1 cellular context compared by ENCODE assay signal in the genomic region with DNA sequence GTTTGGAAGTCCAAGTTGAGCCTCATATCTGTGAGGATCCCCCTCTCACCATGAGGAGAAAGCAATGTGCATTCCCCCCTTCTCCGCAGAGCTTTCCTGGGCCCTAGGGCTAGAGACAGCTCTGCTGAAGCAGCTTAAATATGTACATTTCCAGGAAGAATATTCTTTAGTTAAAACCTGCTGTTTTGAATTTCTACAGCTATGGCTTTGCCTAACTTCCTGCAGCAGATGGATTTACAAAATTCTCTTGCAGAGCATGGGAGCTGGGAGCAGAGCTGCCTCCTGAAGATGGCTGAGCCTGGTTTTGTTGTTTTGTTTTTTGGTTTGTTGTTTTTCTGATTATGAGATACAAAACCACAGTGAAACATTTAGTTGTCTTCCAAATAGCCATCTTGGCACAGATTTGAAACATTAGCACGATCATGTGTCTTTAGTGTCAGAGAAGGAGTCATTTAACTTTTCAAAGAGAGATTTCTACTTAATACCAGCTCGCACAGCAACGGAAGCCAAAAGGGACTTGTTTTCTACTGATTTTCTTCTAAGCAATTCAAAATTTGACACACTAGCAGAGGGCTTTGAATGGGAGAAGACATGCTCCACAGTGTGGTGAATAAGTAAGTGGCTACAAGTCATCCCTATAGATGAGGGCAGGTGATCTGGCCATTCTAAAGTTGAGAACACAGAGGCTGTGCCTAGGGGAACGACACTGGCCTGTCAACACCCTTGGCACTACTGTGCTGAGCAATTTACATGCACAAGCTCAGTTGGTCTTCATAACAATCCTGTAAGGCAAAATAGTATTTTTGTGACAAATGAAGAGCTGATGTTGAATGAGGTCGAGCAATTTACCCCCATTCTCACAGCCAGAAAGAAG.
TF ChIP-seq lines count a peak whose summit lies in the region.

No MANE protein-coding gene starts in this region.

TF ChIP-seq in HepG2, 621 proteins besides CTCF, POLR2A, EP300 and RAD21 (continued from another document and continues in another):
- TF ChIP-seq, protein P1, sequence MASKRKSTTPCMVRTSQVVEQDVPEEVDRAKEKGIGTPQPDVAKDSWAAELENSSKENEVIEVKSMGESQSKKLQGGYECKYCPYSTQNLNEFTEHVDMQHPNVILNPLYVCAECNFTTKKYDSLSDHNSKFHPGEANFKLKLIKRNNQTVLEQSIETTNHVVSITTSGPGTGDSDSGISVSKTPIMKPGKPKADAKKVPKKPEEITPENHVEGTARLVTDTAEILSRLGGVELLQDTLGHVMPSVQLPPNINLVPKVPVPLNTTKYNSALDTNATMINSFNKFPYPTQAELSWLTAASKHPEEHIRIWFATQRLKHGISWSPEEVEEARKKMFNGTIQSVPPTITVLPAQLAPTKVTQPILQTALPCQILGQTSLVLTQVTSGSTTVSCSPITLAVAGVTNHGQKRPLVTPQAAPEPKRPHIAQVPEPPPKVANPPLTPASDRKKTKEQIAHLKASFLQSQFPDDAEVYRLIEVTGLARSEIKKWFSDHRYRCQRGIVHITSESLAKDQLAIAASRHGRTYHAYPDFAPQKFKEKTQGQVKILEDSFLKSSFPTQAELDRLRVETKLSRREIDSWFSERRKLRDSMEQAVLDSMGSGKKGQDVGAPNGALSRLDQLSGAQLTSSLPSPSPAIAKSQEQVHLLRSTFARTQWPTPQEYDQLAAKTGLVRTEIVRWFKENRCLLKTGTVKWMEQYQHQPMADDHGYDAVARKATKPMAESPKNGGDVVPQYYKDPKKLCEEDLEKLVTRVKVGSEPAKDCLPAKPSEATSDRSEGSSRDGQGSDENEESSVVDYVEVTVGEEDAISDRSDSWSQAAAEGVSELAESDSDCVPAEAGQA (IDR thresholded peaks at IDR 0.05; ENCODE audit: low read depth) = no peak
- TF ChIP-seq, protein P1 (CRISPR knock-in tag; IDR thresholded peaks at IDR 0.05; ENCODE audit: borderline replicate concordance) = no peak
- TF ChIP-seq TBP (CRISPR knock-in tag; IDR thresholded peaks at IDR 0.05) = no peak
- no peak for TF ChIP-seq ZNF776 (CRISPR knock-in tag; IDR thresholded peaks at IDR 0.05)
- TF ChIP-seq MBNL3 (CRISPR knock-in tag; conservative IDR thresholded peaks at IDR 0.05) = no peak
- TF ChIP-seq CBX5 (CRISPR knock-in tag; IDR thresholded peaks at IDR 0.05; ENCODE audit: borderline replicate concordance) = no peak
- TF ChIP-seq NFYB (CRISPR knock-in tag; IDR thresholded peaks at IDR 0.05) = no peak
- TF ChIP-seq POLR2AphosphoS5 (IDR thresholded peaks at IDR 0.05; ENCODE audit: low read depth, low read length) = peak; percentile 17; the same call in 1 of the 2 replicates
- TF ChIP-seq, protein P2, sequence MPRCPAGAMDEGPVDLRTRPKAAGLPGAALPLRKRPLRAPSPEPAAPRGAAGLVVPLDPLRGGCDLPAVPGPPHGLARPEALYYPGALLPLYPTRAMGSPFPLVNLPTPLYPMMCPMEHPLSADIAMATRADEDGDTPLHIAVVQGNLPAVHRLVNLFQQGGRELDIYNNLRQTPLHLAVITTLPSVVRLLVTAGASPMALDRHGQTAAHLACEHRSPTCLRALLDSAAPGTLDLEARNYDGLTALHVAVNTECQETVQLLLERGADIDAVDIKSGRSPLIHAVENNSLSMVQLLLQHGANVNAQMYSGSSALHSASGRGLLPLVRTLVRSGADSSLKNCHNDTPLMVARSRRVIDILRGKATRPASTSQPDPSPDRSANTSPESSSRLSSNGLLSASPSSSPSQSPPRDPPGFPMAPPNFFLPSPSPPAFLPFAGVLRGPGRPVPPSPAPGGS (CRISPR knock-in tag; IDR thresholded peaks at IDR 0.05) = peak; percentile 60; the same call in 1 of the 2 replicates
- TF ChIP-seq PAX8 (CRISPR knock-in tag; IDR thresholded peaks at IDR 0.05; ENCODE audit: borderline replicate concordance) = 0 out of 2 replicates have a peak, but pooled peaks have one; percentile 71
- TF ChIP-seq SP140L (CRISPR knock-in tag; IDR thresholded peaks at IDR 0.05; ENCODE audit: borderline replicate concordance) = no peak
- TF ChIP-seq NFKBIZ (CRISPR knock-in tag; IDR thresholded peaks at IDR 0.05) = no peak
- TF ChIP-seq ZNF746 (CRISPR knock-in tag; IDR thresholded peaks at IDR 0.05) = no peak
- TF ChIP-seq RBFOX2 (IDR thresholded peaks at IDR 0.05; ENCODE audit: low read depth, low read length) = peak; percentile 69; the same call in 1 of the 2 replicates
- TF ChIP-seq, protein P3, sequence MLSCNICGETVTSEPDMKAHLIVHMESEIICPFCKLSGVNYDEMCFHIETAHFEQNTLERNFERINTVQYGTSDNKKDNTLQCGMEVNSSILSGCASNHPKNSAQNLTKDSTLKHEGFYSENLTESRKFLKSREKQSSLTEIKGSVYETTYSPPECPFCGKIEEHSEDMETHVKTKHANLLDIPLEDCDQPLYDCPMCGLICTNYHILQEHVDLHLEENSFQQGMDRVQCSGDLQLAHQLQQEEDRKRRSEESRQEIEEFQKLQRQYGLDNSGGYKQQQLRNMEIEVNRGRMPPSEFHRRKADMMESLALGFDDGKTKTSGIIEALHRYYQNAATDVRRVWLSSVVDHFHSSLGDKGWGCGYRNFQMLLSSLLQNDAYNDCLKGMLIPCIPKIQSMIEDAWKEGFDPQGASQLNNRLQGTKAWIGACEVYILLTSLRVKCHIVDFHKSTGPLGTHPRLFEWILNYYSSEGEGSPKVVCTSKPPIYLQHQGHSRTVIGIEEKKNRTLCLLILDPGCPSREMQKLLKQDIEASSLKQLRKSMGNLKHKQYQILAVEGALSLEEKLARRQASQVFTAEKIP (CRISPR knock-in tag; IDR thresholded peaks at IDR 0.05; ENCODE audit: borderline replicate concordance) = no peak
- no peak for TF ChIP-seq ZFP1 (CRISPR knock-in tag; IDR thresholded peaks at IDR 0.05)
- 0 out of 2 replicates have a peak, but pooled peaks have one; percentile 54 for TF ChIP-seq ZNF761 (CRISPR knock-in tag; conservative IDR thresholded peaks at IDR 0.05)
- TF ChIP-seq, protein P4, sequence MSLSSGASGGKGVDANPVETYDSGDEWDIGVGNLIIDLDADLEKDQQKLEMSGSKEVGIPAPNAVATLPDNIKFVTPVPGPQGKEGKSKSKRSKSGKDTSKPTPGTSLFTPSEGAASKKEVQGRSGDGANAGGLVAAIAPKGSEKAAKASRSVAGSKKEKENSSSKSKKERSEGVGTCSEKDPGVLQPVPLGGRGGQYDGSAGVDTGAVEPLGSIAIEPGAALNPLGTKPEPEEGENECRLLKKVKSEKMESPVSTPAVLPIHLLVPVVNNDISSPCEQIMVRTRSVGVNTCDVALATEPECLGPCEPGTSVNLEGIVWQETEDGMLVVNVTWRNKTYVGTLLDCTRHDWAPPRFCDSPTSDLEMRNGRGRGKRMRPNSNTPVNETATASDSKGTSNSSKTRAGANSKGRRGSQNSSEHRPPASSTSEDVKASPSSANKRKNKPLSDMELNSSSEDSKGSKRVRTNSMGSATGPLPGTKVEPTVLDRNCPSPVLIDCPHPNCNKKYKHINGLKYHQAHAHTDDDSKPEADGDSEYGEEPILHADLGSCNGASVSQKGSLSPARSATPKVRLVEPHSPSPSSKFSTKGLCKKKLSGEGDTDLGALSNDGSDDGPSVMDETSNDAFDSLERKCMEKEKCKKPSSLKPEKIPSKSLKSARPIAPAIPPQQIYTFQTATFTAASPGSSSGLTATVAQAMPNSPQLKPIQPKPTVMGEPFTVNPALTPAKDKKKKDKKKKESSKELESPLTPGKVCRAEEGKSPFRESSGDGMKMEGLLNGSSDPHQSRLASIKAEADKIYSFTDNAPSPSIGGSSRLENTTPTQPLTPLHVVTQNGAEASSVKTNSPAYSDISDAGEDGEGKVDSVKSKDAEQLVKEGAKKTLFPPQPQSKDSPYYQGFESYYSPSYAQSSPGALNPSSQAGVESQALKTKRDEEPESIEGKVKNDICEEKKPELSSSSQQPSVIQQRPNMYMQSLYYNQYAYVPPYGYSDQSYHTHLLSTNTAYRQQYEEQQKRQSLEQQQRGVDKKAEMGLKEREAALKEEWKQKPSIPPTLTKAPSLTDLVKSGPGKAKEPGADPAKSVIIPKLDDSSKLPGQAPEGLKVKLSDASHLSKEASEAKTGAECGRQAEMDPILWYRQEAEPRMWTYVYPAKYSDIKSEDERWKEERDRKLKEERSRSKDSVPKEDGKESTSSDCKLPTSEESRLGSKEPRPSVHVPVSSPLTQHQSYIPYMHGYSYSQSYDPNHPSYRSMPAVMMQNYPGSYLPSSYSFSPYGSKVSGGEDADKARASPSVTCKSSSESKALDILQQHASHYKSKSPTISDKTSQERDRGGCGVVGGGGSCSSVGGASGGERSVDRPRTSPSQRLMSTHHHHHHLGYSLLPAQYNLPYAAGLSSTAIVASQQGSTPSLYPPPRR (CRISPR knock-in tag; IDR thresholded peaks at IDR 0.05; ENCODE audit: borderline replicate concordance) = no peak
- no peak for TF ChIP-seq ZNF335 (CRISPR knock-in tag; IDR thresholded peaks at IDR 0.05)
- TF ChIP-seq, protein P5, sequence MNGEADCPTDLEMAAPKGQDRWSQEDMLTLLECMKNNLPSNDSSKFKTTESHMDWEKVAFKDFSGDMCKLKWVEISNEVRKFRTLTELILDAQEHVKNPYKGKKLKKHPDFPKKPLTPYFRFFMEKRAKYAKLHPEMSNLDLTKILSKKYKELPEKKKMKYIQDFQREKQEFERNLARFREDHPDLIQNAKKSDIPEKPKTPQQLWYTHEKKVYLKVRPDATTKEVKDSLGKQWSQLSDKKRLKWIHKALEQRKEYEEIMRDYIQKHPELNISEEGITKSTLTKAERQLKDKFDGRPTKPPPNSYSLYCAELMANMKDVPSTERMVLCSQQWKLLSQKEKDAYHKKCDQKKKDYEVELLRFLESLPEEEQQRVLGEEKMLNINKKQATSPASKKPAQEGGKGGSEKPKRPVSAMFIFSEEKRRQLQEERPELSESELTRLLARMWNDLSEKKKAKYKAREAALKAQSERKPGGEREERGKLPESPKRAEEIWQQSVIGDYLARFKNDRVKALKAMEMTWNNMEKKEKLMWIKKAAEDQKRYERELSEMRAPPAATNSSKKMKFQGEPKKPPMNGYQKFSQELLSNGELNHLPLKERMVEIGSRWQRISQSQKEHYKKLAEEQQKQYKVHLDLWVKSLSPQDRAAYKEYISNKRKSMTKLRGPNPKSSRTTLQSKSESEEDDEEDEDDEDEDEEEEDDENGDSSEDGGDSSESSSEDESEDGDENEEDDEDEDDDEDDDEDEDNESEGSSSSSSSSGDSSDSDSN (CRISPR knock-in tag; IDR thresholded peaks at IDR 0.05) = no peak
- no peak for TF ChIP-seq ZNF260 (CRISPR knock-in tag; IDR thresholded peaks at IDR 0.05; ENCODE audit: borderline replicate concordance, low read depth)
- TF ChIP-seq ZNF629 (CRISPR knock-in tag; conservative IDR thresholded peaks at IDR 0.05) = peak; percentile 70
- no peak for TF ChIP-seq TP53 (CRISPR knock-in tag; conservative IDR thresholded peaks at IDR 0.05)
- TF ChIP-seq ZNF660 (CRISPR knock-in tag; IDR thresholded peaks at IDR 0.05; ENCODE audit: borderline replicate concordance, low read depth) = no peak
- no peak for TF ChIP-seq FLYWCH1 (CRISPR knock-in tag; IDR thresholded peaks at IDR 0.05)
- TF ChIP-seq HNRNPUL1 (IDR thresholded peaks at IDR 0.05; ENCODE audit: low read depth, low read length) = no peak
- TF ChIP-seq POLR2G (IDR thresholded peaks at IDR 0.05; ENCODE audit: low read depth, low read length) = peak; percentile 32
- TF ChIP-seq, protein P6, sequence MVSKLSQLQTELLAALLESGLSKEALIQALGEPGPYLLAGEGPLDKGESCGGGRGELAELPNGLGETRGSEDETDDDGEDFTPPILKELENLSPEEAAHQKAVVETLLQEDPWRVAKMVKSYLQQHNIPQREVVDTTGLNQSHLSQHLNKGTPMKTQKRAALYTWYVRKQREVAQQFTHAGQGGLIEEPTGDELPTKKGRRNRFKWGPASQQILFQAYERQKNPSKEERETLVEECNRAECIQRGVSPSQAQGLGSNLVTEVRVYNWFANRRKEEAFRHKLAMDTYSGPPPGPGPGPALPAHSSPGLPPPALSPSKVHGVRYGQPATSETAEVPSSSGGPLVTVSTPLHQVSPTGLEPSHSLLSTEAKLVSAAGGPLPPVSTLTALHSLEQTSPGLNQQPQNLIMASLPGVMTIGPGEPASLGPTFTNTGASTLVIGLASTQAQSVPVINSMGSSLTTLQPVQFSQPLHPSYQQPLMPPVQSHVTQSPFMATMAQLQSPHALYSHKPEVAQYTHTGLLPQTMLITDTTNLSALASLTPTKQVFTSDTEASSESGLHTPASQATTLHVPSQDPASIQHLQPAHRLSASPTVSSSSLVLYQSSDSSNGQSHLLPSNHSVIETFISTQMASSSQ (IDR thresholded peaks at IDR 0.05; ENCODE audit: low read depth) = no peak
- TF ChIP-seq, protein P6 (CRISPR knock-in tag; IDR thresholded peaks at IDR 0.05; ENCODE audit: borderline replicate concordance) = 0 out of 2 replicates have a peak, but pooled peaks have one; percentile 20
- TF ChIP-seq ZNF605 (CRISPR knock-in tag; IDR thresholded peaks at IDR 0.05) = 0 out of 2 replicates have a peak, but pooled peaks have one; percentile 48
- no peak for TF ChIP-seq MED1 (CRISPR knock-in tag; IDR thresholded peaks at IDR 0.05)
- no peak for TF ChIP-seq ZNF235 (CRISPR knock-in tag; IDR thresholded peaks at IDR 0.05; ENCODE audit: borderline replicate concordance)
- no peak for TF ChIP-seq ATF1 (CRISPR knock-in tag; IDR thresholded peaks at IDR 0.05)
- no peak for TF ChIP-seq ZKSCAN8 (CRISPR knock-in tag; IDR thresholded peaks at IDR 0.05; ENCODE audit: borderline replicate concordance)
- no peak for TF ChIP-seq ARHGAP35 (CRISPR knock-in tag; IDR thresholded peaks at IDR 0.05; ENCODE audit: borderline replicate concordance)
